ENCODE assay signal across 1 cellular context in genomic region chr5:156893517-156893916, GRCh38.
TF ChIP-seq lines count a peak whose summit lies in the region.

No MANE protein-coding gene starts in this region.

TF ChIP-seq in GM12878, 131 proteins besides CTCF, POLR2A, EP300 and RAD21 (continued from another document):
- TF ChIP-seq SMAD1 (IDR thresholded peaks at IDR 0.05; ENCODE audit: low read depth, partially characterized antibody) (no peak), CHD1 (IDR thresholded peaks at IDR 0.05; ENCODE audit: low read depth, low read length) (no peak), FOXM1 (IDR thresholded peaks at IDR 0.05; ENCODE audit: low read depth, low read length) (no peak), DPF2 (IDR thresholded peaks at IDR 0.05) (peak; percentile 83), IKZF1 (conservative IDR thresholded peaks at IDR 0.05) (peak; percentile 72), IKZF2 (IDR thresholded peaks at IDR 0.05) (peak; percentile 74 to 76; a peak in 2 of 4 replicates), SMC3 (IDR thresholded peaks at IDR 0.05; ENCODE audit: borderline replicate concordance, low read length) (no peak), CEBPB (IDR thresholded peaks at IDR 0.05; ENCODE audit: borderline replicate concordance in 1 of 2, low read depth in 2 of 2, low read length in 2 of 2) (no peak), ZNF217 (IDR thresholded peaks at IDR 0.05) (peak; percentile 73), PAX5 (IDR thresholded peaks at IDR 0.05; ENCODE audit: borderline replicate concordance, low read depth, low read length) (no peak), RBBP5 (conservative IDR thresholded peaks at IDR 0.05) (no peak), SREBF2 (IDR thresholded peaks at IDR 0.05; ENCODE audit: low read length) (no peak), BHLHE40 (IDR thresholded peaks at IDR 0.05; ENCODE audit: borderline replicate concordance in 1 of 2, low read depth in 2 of 2, low read length in 1 of 2) (peak in 1 of 2 experiments; percentile 28; a peak in 1 of 4 replicates), ZNF24 (IDR thresholded peaks at IDR 0.05) (peak; percentile 28; the same call in 1 of the 2 replicates)
- TF ChIP-seq, protein P1, sequence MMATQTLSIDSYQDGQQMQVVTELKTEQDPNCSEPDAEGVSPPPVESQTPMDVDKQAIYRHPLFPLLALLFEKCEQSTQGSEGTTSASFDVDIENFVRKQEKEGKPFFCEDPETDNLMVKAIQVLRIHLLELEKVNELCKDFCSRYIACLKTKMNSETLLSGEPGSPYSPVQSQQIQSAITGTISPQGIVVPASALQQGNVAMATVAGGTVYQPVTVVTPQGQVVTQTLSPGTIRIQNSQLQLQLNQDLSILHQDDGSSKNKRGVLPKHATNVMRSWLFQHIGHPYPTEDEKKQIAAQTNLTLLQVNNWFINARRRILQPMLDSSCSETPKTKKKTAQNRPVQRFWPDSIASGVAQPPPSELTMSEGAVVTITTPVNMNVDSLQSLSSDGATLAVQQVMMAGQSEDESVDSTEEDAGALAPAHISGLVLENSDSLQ (IDR thresholded peaks at IDR 0.05) = peak; percentile 48
- TF ChIP-seq, protein P2, sequence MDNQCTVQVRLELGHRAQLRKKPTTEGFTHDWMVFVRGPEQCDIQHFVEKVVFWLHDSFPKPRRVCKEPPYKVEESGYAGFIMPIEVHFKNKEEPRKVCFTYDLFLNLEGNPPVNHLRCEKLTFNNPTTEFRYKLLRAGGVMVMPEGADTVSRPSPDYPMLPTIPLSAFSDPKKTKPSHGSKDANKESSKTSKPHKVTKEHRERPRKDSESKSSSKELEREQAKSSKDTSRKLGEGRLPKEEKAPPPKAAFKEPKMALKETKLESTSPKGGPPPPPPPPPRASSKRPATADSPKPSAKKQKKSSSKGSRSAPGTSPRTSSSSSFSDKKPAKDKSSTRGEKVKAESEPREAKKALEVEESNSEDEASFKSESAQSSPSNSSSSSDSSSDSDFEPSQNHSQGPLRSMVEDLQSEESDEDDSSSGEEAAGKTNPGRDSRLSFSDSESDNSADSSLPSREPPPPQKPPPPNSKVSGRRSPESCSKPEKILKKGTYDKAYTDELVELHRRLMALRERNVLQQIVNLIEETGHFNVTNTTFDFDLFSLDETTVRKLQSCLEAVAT (IDR thresholded peaks at IDR 0.05) = 0 out of 2 replicates have a peak, but pooled peaks have one; percentile 32
- TF ChIP-seq, protein P3, sequence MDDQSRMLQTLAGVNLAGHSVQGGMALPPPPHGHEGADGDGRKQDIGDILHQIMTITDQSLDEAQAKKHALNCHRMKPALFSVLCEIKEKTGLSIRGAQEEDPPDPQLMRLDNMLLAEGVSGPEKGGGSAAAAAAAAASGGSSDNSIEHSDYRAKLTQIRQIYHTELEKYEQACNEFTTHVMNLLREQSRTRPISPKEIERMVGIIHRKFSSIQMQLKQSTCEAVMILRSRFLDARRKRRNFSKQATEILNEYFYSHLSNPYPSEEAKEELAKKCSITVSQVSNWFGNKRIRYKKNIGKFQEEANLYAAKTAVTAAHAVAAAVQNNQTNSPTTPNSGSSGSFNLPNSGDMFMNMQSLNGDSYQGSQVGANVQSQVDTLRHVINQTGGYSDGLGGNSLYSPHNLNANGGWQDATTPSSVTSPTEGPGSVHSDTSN (IDR thresholded peaks at IDR 0.05; ENCODE audit: insufficient replicate concordance, low read depth, low read length) = peak; percentile 73
